ENCODE assay signal across 3 cellular contexts in genomic region chr1:117087686-117088085, GRCh38.
"Had no signal": no experiment of that assay in that cellular context is flagged by ENCODE, and none has a peak within 500 bp of the region (broad histone marks: within the 10 kb centered on the region; RNA-seq: fewer than 3 reads in every experiment).

No MANE protein-coding gene starts in this region.

- H3K4me3 ChIP-seq: GM12878 had no signal

- DNase-seq: GDM1, GF-D8 had no signal

- ATAC-seq: GM12878 had no signal
